In genomic region chr17:35972945-35973332, GRCh38 we compare ENCODE assay signal across 18 cellular contexts. TPM values are rescaled to one million over a fixed set of nuclear protein-coding genes. Genes with fewer than 3 reads are reported as not detected.
DNase-seq lines count a peak whose midpoint lies in the region; ATAC-seq and TF ChIP-seq lines count a peak whose summit lies in the region.
"Had no signal": no experiment of that assay in that cellular context is flagged by ENCODE, and none has a peak within 500 bp of the region (broad histone marks: within the 10 kb centered on the region; RNA-seq: fewer than 3 reads in every experiment).

No MANE protein-coding gene starts in this region.

- no peaks in the 10 kb centered on the region for H3K9me2 ChIP-seq in hepatocyte (replicated peaks; ENCODE audit: insufficient read depth)

- no peak for ATAC-seq in HG02642 (IDR thresholded peaks at IDR 0.05; ENCODE audit: poor library complexity, unreplicated experiment)
- ATAC-seq: CD8-positive, alpha-beta T cell; GM23338 had no signal

- no peak for TF ChIP-seq CTCF in hepatocyte (IDR thresholded peaks at IDR 0.05; ENCODE audit: poor library complexity)
- no peak for TF ChIP-seq CTCF in progenitor cell of endocrine pancreas (IDR thresholded peaks at IDR 0.05; ENCODE audit: unreplicated experiment)

- peak overlapping the region; percentile 15 for H3K4me3 Mint-ChIP-seq in progenitor cell of endocrine pancreas (ENCODE audit: low read depth)
- H3K4me3 Mint-ChIP-seq: CD8-positive, alpha-beta T cell; GM23338 had no signal

- H3K9me3 Mint-ChIP-seq in progenitor cell of endocrine pancreas (ENCODE audit: low read depth) = peaks cover 4% of the 10 kb centered on the region
- H3K9me3 Mint-ChIP-seq: CD8-positive, alpha-beta T cell; GM23338 had no signal

- H3K79me2 ChIP-seq in hepatocyte = no peaks in the 10 kb centered on the region

- peak overlapping the region; percentile 58 for H3K27ac ChIP-seq in caudate nucleus (ENCODE audit: low read depth, low read length)
- H3K27ac ChIP-seq in hepatocyte = peak overlapping the region; percentile 82
- H3K27ac ChIP-seq in substantia nigra (ENCODE audit: low read depth, low read length, poor library complexity, severe bottlenecking) = no peak overlapping the region
- H3K27ac ChIP-seq: HL-60, KMS-11 had no signal

- 65% methylated on average over 4 of the region's 4 CpGs for WGBS in hepatocyte (ENCODE audit: low lambda C conversion rate, missing lambda C conversion rate)

- H3K9me3 ChIP-seq in hepatocyte (ENCODE audit: low read depth) = no peaks in the 10 kb centered on the region
- H3K9me3 ChIP-seq: MG63 had no signal

- H2AFZ ChIP-seq in hepatocyte = no peak overlapping the region

- no peaks in the 10 kb centered on the region for H3K36me3 ChIP-seq in hepatocyte (replicated peaks; ENCODE audit: insufficient read depth, low read depth)
- H3K36me3 ChIP-seq: MG63 had no signal

- peaks cover 27% of the 10 kb centered on the region for H3K4me1 ChIP-seq in hepatocyte (ENCODE audit: insufficient read depth)

- peak overlapping the region; percentile 89 for H3K27ac Mint-ChIP-seq in progenitor cell of endocrine pancreas
- H3K27ac Mint-ChIP-seq: CD8-positive, alpha-beta T cell; GM23338 had no signal

- H3K4me1 Mint-ChIP-seq in progenitor cell of endocrine pancreas (ENCODE audit: low read depth) = peaks cover 50% of the 10 kb centered on the region

- DNase-seq in caudate nucleus (lab: John Stamatoyannopoulos, UW) (no peak), hepatocyte (ENCODE audit: low spot score) (peak; percentile 62), progenitor cell of endocrine pancreas (ENCODE audit: low spot score, unreplicated experiment) (no peak), ureter (ENCODE audit: low spot score) (peak; percentile 17), NCI-H345 (lab: John Stamatoyannopoulos, UW) (no peak), substantia nigra (lab: John Stamatoyannopoulos, UW) (no peak)
- DNase-seq: CD8-positive, alpha-beta T cell; GF-D8; NCI-H1092 treated with DMSO at 0.1 percent for 48 hours; NCI-H1694; NCI-H748 treated with DMSO at 0.1 percent for 48 hours; SHP77 treated with DMSO at 0.1 percent for 48 hours had no signal

- peak overlapping the region; percentile 32 for H3K4me2 ChIP-seq in hepatocyte
- H3K4me2 ChIP-seq: GM23338, KMS-11 had no signal

- H3K27me3 Mint-ChIP-seq in progenitor cell of endocrine pancreas = no peaks in the 10 kb centered on the region

- H3K27me3 ChIP-seq in hepatocyte = no peaks in the 10 kb centered on the region
- H3K27me3 ChIP-seq: MG63 had no signal

- H3K4me3 ChIP-seq in hepatocyte = no peak overlapping the region
- H3K4me3 ChIP-seq: GM23338, MG63 had no signal

- no peaks in the 10 kb centered on the region for H4K20me1 ChIP-seq in hepatocyte (ENCODE audit: insufficient read depth, poor library complexity, severe bottlenecking)

- H3K36me3 Mint-ChIP-seq in progenitor cell of endocrine pancreas (ENCODE audit: insufficient read depth) = peaks cover 3% of the 10 kb centered on the region
- H3K36me3 Mint-ChIP-seq: CD8-positive, alpha-beta T cell had no signal

RNA-seq across cellular contexts. Expression of gene CCL16, which starts 8.4 kb away (rescaled TPM):
- total RNA-seq in hepatocyte = not detected in 2 replicates
- polyA plus RNA-seq in hepatocyte = not detected in 2 replicates
- not detected in 2 replicates for total RNA-seq in progenitor cell of endocrine pancreas
- total RNA-seq in ureter = 1.6 TPM
- total RNA-seq: CD8-positive, alpha-beta T cell; GM23338 had no signal
- polyA plus RNA-seq: BJ, GM23338 had no signal

RNA-seq across cellular contexts. Expression of gene CCL14, which starts 13.6 kb away (rescaled TPM):
- total RNA-seq in hepatocyte = 0.27 and 1.5 TPM in 2 replicates
- polyA plus RNA-seq in hepatocyte = 0.56 and 1.7 TPM in 2 replicates
- total RNA-seq in progenitor cell of endocrine pancreas = not detected in 2 replicates
- total RNA-seq in ureter = 46.9 TPM
- total RNA-seq: CD8-positive, alpha-beta T cell; GM23338 had no signal
- polyA plus RNA-seq: BJ, GM23338 had no signal

RNA-seq across cellular contexts. Expression of gene CCL15, which starts 28.4 kb away (rescaled TPM):
- 32.0 and 40.1 TPM in 2 replicates for total RNA-seq in hepatocyte
- polyA plus RNA-seq in hepatocyte = 39.0 and 42.2 TPM in 2 replicates
- 0.29 TPM in 1 of 2 replicates, not detected in the other for total RNA-seq in progenitor cell of endocrine pancreas
- 37.7 TPM for total RNA-seq in ureter
- total RNA-seq: CD8-positive, alpha-beta T cell; GM23338 had no signal
- polyA plus RNA-seq: BJ, GM23338 had no signal

RNA-seq across cellular contexts. Expression of gene LYZL6, which starts 29.4 kb away (rescaled TPM):
- not detected in 2 replicates for total RNA-seq in hepatocyte
- polyA plus RNA-seq in hepatocyte = not detected in 2 replicates
- total RNA-seq in progenitor cell of endocrine pancreas = not detected in 2 replicates
- total RNA-seq in ureter = not detected
- total RNA-seq: CD8-positive, alpha-beta T cell; GM23338 had no signal
- polyA plus RNA-seq: BJ, GM23338 had no signal

RNA-seq across cellular contexts. Expression of gene RDM1, which starts 42.4 kb away (rescaled TPM):
- 0.80 and 0.87 TPM in 2 replicates for total RNA-seq in hepatocyte
- 2.1 TPM in 1 of 2 replicates, not detected in the other for polyA plus RNA-seq in hepatocyte
- total RNA-seq in progenitor cell of endocrine pancreas = 4.2 and 4.8 TPM in 2 replicates
- total RNA-seq in ureter = 1.1 TPM

Comparison
In these comparisons a context has a peak if more than half of its experiments do, and no peak if none do; other contexts are left out.
1. DNase-seq: peak in hepatocyte (single experiment) and ureter (single experiment); none in caudate nucleus (0 of 61), progenitor cell of endocrine pancreas (single experiment), NCI-H345 (single experiment) and substantia nigra (0 of 49).
2. RNA of gene CCL14, which starts 13.6 kb away (total RNA-seq): 46.9 TPM in ureter (single experiment); 0.27 to 1.5 TPM in hepatocyte and not detected in progenitor cell of endocrine pancreas; every median in the first group is over 10 times any median in the second.
3. RNA of gene CCL15, which starts 28.4 kb away (total RNA-seq): 37.7 TPM in ureter (single experiment) and 32.0 to 40.1 TPM in hepatocyte; 0.29 TPM in progenitor cell of endocrine pancreas; every median in the first group is over 10 times any median in the second.